Comparison of ENCODE assay signal across 1 cellular context in genomic region chr20:634526-634925, GRCh38.
TF ChIP-seq lines count a peak whose summit lies in the region.

No MANE protein-coding gene starts in this region.

TF ChIP-seq in neural cell, 6 proteins besides CTCF, POLR2A, EP300 and RAD21 (continued from another document):
- TF ChIP-seq, protein P1, sequence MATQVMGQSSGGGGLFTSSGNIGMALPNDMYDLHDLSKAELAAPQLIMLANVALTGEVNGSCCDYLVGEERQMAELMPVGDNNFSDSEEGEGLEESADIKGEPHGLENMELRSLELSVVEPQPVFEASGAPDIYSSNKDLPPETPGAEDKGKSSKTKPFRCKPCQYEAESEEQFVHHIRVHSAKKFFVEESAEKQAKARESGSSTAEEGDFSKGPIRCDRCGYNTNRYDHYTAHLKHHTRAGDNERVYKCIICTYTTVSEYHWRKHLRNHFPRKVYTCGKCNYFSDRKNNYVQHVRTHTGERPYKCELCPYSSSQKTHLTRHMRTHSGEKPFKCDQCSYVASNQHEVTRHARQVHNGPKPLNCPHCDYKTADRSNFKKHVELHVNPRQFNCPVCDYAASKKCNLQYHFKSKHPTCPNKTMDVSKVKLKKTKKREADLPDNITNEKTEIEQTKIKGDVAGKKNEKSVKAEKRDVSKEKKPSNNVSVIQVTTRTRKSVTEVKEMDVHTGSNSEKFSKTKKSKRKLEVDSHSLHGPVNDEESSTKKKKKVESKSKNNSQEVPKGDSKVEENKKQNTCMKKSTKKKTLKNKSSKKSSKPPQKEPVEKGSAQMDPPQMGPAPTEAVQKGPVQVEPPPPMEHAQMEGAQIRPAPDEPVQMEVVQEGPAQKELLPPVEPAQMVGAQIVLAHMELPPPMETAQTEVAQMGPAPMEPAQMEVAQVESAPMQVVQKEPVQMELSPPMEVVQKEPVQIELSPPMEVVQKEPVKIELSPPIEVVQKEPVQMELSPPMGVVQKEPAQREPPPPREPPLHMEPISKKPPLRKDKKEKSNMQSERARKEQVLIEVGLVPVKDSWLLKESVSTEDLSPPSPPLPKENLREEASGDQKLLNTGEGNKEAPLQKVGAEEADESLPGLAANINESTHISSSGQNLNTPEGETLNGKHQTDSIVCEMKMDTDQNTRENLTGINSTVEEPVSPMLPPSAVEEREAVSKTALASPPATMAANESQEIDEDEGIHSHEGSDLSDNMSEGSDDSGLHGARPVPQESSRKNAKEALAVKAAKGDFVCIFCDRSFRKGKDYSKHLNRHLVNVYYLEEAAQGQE (IDR thresholded peaks at IDR 0.05; ENCODE audit: borderline replicate concordance), result no peak
